ENCODE assay signal across 12 cellular contexts in genomic region chr13:95535243-95535642, GRCh38. TPM values are rescaled to one million over a fixed set of nuclear protein-coding genes. Genes with fewer than 3 reads are reported as not detected.
DNase-seq lines count a peak whose midpoint lies in the region; ATAC-seq and TF ChIP-seq lines count a peak whose summit lies in the region.
"Had no signal": no experiment of that assay in that cellular context is flagged by ENCODE, and none has a peak within 500 bp of the region (broad histone marks: within the 10 kb centered on the region; RNA-seq: fewer than 3 reads in every experiment).

No MANE protein-coding gene starts in this region.

- no peak for TF ChIP-seq CTCF in mammary epithelial cell (conservative IDR thresholded peaks at IDR 0.05 in 1 of 2, IDR thresholded peaks at IDR 0.05 in 1 of 2; ENCODE audit: extremely low read depth in 1 of 2, insufficient read depth in 1 of 2, low read depth in 1 of 2, low read length in 2 of 2)

- no peak overlapping the region for H3K27ac Mint-ChIP-seq in CD4-positive, alpha-beta memory T cell
- no peak overlapping the region for H3K27ac Mint-ChIP-seq in effector memory CD8-positive, alpha-beta T cell
- H3K27ac Mint-ChIP-seq: T-cell had no signal

- peaks cover 20 to 32% of the 10 kb centered on the region in 2 donors for H3K27me3 Mint-ChIP-seq in CD4-positive, alpha-beta memory T cell
- H3K27me3 Mint-ChIP-seq in effector memory CD8-positive, alpha-beta T cell = peaks cover 38 to 64% of the 10 kb centered on the region in 2 donors

- POLR2A ChIA-PET in CD4-positive, alpha-beta memory T cell (lab: Charles Lee; ENCODE audit: partially characterized antibody) = no interaction called here

- H3K27me3 ChIP-seq in mammary epithelial cell (ENCODE audit: insufficient read depth, low read length) = no peaks in the 10 kb centered on the region
- no peaks in the 10 kb centered on the region for H3K27me3 ChIP-seq in CD4-positive, alpha-beta memory T cell (ENCODE audit: insufficient read depth, low read length)

- no peak overlapping the region for H3K4me3 Mint-ChIP-seq in CD4-positive, alpha-beta memory T cell
- no peak overlapping the region for H3K4me3 Mint-ChIP-seq in effector memory CD8-positive, alpha-beta T cell
- H3K4me3 Mint-ChIP-seq: T-cell had no signal

- H3K79me2 ChIP-seq in mammary epithelial cell (ENCODE audit: insufficient read depth, low read length) = no peaks in the 10 kb centered on the region

- no peaks in the 10 kb centered on the region for H3K36me3 ChIP-seq in mammary epithelial cell (ENCODE audit: insufficient read depth, low read length)
- no peaks in the 10 kb centered on the region for H3K36me3 ChIP-seq in CD4-positive, alpha-beta memory T cell (ENCODE audit: insufficient read depth, low read length)

- peaks cover 21% of the 10 kb centered on the region for H3K4me1 ChIP-seq in mammary epithelial cell (ENCODE audit: insufficient read depth, low read length)
- H3K4me1 ChIP-seq in CD4-positive, alpha-beta memory T cell (ENCODE audit: insufficient read depth, low read length) = no peaks in the 10 kb centered on the region

- ATAC-seq in effector memory CD8-positive, alpha-beta T cell (replicated peaks) = no peak
- ATAC-seq: T-cell had no signal

- H3K27ac ChIP-seq in mammary epithelial cell (ENCODE audit: insufficient read depth, low read depth, low read length) = no peak overlapping the region
- no peak overlapping the region for H3K27ac ChIP-seq in CD4-positive, alpha-beta memory T cell (ENCODE audit: low read depth, low read length)

- H3K4me3 ChIP-seq in mammary epithelial cell (replicated peaks in 1 of 3; ENCODE audit: insufficient read depth in 1 of 3, low read depth in 2 of 3, low read length in 3 of 3) = no peak overlapping the region
- H3K4me3 ChIP-seq in skeletal muscle cell (ENCODE audit: low read depth, low read length) = no peak overlapping the region
- H3K4me3 ChIP-seq in CD4-positive, alpha-beta memory T cell (ENCODE audit: low read length in 2 of 2) = no peak overlapping the region
- H3K4me3 ChIP-seq: skin epidermis had no signal

- intact Hi-C loops in mammary epithelial cell (cut with micrococcal nuclease) = loop anchor here (2.0 to 5.0 kb wide), 2 partner anchors 77 to 300 kb away; no protein-coding TSS in a partner anchor
- intact Hi-C loops in CD4-positive, alpha-beta memory T cell (cut with micrococcal nuclease) = no loop called here

- dilution Hi-C loops in mammary epithelial cell (cut with HindIII; ENCODE audit: low sequenced_read_pairs) = no loop called here

- no peak overlapping the region for H3K9ac ChIP-seq in mammary epithelial cell (ENCODE audit: insufficient read depth, low read length)

- H3K4me2 ChIP-seq in mammary epithelial cell (ENCODE audit: insufficient read depth, low read depth, low read length) = peak overlapping the region; percentile 49

- in situ Hi-C loops in mammary epithelial cell (cut with MboI; ENCODE audit: low sequenced_read_pairs in 2 of 2) = no loop called here

- peaks cover 0 to 1% (median 0%) of the 10 kb centered on the region in 4 donors for H3K4me1 Mint-ChIP-seq in CD4-positive, alpha-beta memory T cell
- H3K4me1 Mint-ChIP-seq in effector memory CD8-positive, alpha-beta T cell (ENCODE audit: low read depth in 2 of 2) = no peaks in the 10 kb centered on the region
- H3K4me1 Mint-ChIP-seq: T-cell had no signal

- no peak overlapping the region for H2AFZ ChIP-seq in mammary epithelial cell (ENCODE audit: low read depth, low read length)

- WGBS in mammary epithelial cell (ENCODE audit: low coverage, missing lambda C conversion rate) = 19% methylated on average over 2 of the region's 3 CpGs

- no peaks in the 10 kb centered on the region for H3K36me3 Mint-ChIP-seq in CD4-positive, alpha-beta memory T cell
- no peaks in the 10 kb centered on the region for H3K36me3 Mint-ChIP-seq in effector memory CD8-positive, alpha-beta T cell (ENCODE audit: insufficient read depth)
- H3K36me3 Mint-ChIP-seq: T-cell had no signal

- no TSS peak for BruUV-seq in mammary epithelial cell (replicated peaks; lab: Mats Ljungman, UMichigan)

- H4K20me1 ChIP-seq in mammary epithelial cell (ENCODE audit: insufficient read depth, low read length) = no peaks in the 10 kb centered on the region

- H3K9me3 ChIP-seq in mammary epithelial cell (replicated peaks; ENCODE audit: insufficient read depth, low read length) = no peaks in the 10 kb centered on the region
- no peaks in the 10 kb centered on the region for H3K9me3 ChIP-seq in CD4-positive, alpha-beta memory T cell (ENCODE audit: control insufficient read depth in 1 of 2, low read length in 2 of 2)

- H3K9me3 Mint-ChIP-seq in CD4-positive, alpha-beta memory T cell = no peaks in the 10 kb centered on the region
- H3K9me3 Mint-ChIP-seq in effector memory CD8-positive, alpha-beta T cell = no peaks in the 10 kb centered on the region
- H3K9me3 Mint-ChIP-seq: T-cell had no signal

- CTCF ChIA-PET in mammary epithelial cell (lab: Charles Lee; ENCODE audit: low non-redundant PET) = no interaction called here
- CTCF ChIA-PET in CD4-positive, alpha-beta memory T cell (lab: Charles Lee; ENCODE audit: partially characterized antibody) = interaction anchor here (3.5 kb wide), 1 partner anchor 299 kb away, joined by 10 read pairs; no protein-coding TSS in a partner anchor

- peak; percentile 11 for DNase-seq in SIG-M5 treated with dmso at 0.1 percent for 504 hours (lab: John Stamatoyannopoulos, UW; ENCODE audit: unreplicated experiment)
- DNase-seq in SIG-M5 (lab: John Stamatoyannopoulos, UW) = no peak
- peak; percentile 98 for DNase-seq in HT1080 (ENCODE audit: low read depth)
- DNase-seq in mammary epithelial cell = peak; percentile 94
- DNase-seq in skeletal muscle cell (ENCODE audit: low read depth) = peak; percentile 71
- no peak for DNase-seq in retina
- no peak for DNase-seq in CD4-positive, alpha-beta memory T cell
- DNase-seq in effector memory CD8-positive, alpha-beta T cell = no peak
- DNase-seq: AML-193, cortex of kidney, T-cell had no signal

RNA-seq across cellular contexts. Expression of gene CLDN10, which starts 17.3 kb away (rescaled TPM):
- not detected in 2 replicates for total RNA-seq in HT1080 (2014; rRNA removed; shearing (Covaris generic))
- polyA plus RNA-seq in HT1080 (2015; cell fraction: cytosol; rRNA removed) = not detected in 2 replicates
- polyA plus RNA-seq in HT1080 (2015; cell fraction: nucleus; rRNA removed) = not detected in 2 replicates
- total RNA-seq in mammary epithelial cell = under 1 TPM in 1 of 2 donors, not detected in 1; 0.17 TPM
- not detected for polyA plus RNA-seq in mammary epithelial cell
- not detected for polyA minus RNA-seq in mammary epithelial cell
- not detected for total RNA-seq in CD4-positive, alpha-beta memory T cell
- polyA plus RNA-seq in CD4-positive, alpha-beta memory T cell = not detected

Comparison
In these comparisons a context has a peak if more than half of its experiments do, and no peak if none do; other contexts are left out.
1. DNase-seq: peak in SIG-M5 treated with dmso at 0.1 percent for 504 hours (single experiment), HT1080 (single experiment), mammary epithelial cell (single experiment) and skeletal muscle cell (single experiment); none in SIG-M5 (single experiment), retina (single experiment), CD4-positive, alpha-beta memory T cell (0 of 5) and effector memory CD8-positive, alpha-beta T cell (0 of 3).